Comparison of ENCODE assay signal across 22 cellular contexts in genomic region chr5:144711172-144711571, GRCh38.
"Had no signal": no experiment of that assay in that cellular context is flagged by ENCODE, and none has a peak within 500 bp of the region (broad histone marks: within the 10 kb centered on the region; RNA-seq: fewer than 3 reads in every experiment).

No MANE protein-coding gene starts in this region.

- H3K9me3 ChIP-seq: tibial artery had no signal

- FAIRE-seq: bronchial epithelial cell, frontal cortex, keratinocyte, TTC549 had no signal

- DNase-seq: activated CD4-positive, alpha-beta T cell treated with anti-CD3 and anti-CD28 coated beads for 36 hours; activated CD4-positive, alpha-beta T cell treated with anti-CD3 and anti-CD28 coated beads, Interleukin-2, amount 50 U/mL, for 48 hours; activated gamma-delta T cell; cerebellar nuclear complex; cortex of kidney; effector CD4-positive, alpha-beta T cell; hypothalamus; nephron progenitor cell; occipital lobe; posterior cingulate gyrus; spleen; stimulated activated naive CD8-positive, alpha-beta T cell treated with anti-CD3 and anti-CD28 coated beads, Interleukin-15, Interleukin-2, amounts not matched to agents 100 U/mL and 50 U/mL, for 24 hours; substantia nigra; tibial artery had no signal

- ATAC-seq: activated CD4-positive, alpha-beta T cell treated with anti-CD3 and anti-CD28 coated beads for 36 hours; activated naive CD4-positive, alpha-beta T cell treated with anti-CD3 and anti-CD28 coated beads, Interleukin-2, amount 50 U/mL, for 72 hours; left lobe of liver; stimulated activated naive CD8-positive, alpha-beta T cell treated with anti-CD3 and anti-CD28 coated beads, Interleukin-15, Interleukin-2, amounts not matched to agents 100 U/mL and 50 U/mL, for 24 hours had no signal

- H3K4me3 Mint-ChIP-seq: activated CD4-positive, alpha-beta T cell treated with anti-CD3 and anti-CD28 coated beads for 36 hours; mesothelial cell of epicardium; nephron progenitor cell had no signal

- H3K4me1 Mint-ChIP-seq: activated CD4-positive, alpha-beta T cell treated with anti-CD3 and anti-CD28 coated beads for 36 hours; nephron progenitor cell had no signal

- H3K36me3 ChIP-seq: spleen, tibial artery had no signal

- H3K27ac ChIP-seq: tibial artery had no signal

- H3K4me1 ChIP-seq: tibial artery had no signal

- H3K4me3 ChIP-seq: lung, spleen, tibial artery had no signal

- H3K27ac Mint-ChIP-seq: activated CD4-positive, alpha-beta T cell treated with anti-CD3 and anti-CD28 coated beads for 36 hours; activated naive CD4-positive, alpha-beta T cell treated with anti-CD3 and anti-CD28 coated beads, Interleukin-2, amount 50 U/mL, for 72 hours; mesothelial cell of epicardium; nephron progenitor cell had no signal

- H3K27me3 Mint-ChIP-seq: activated CD4-positive, alpha-beta T cell treated with anti-CD3 and anti-CD28 coated beads for 36 hours had no signal
